Comparison of ENCODE assay signal across 24 cellular contexts in genomic region chr1:222021124-222021523, GRCh38.
A peak's percentile ranks its signal among the peaks of the same experiment; 100 is the strongest.
DNase-seq lines count a peak whose midpoint lies in the region; ATAC-seq, FAIRE-seq and TF ChIP-seq lines count a peak whose summit lies in the region.
"Had no signal": no experiment of that assay in that cellular context is flagged by ENCODE, and none has a peak within 500 bp of the region (broad histone marks: within the 10 kb centered on the region; RNA-seq: fewer than 3 reads in every experiment).

No MANE protein-coding gene starts in this region.

- H2AFZ ChIP-seq in astrocyte (ENCODE audit: low read depth, low read length): no peak overlapping the region

- no peak overlapping the region for H3K56ac ChIP-seq in mesendoderm (ENCODE audit: low read length)

- H3K79me2 ChIP-seq in astrocyte (ENCODE audit: insufficient read depth, low read length): no peaks in the 10 kb centered on the region
- no peaks in the 10 kb centered on the region for H3K79me2 ChIP-seq in mesendoderm (ENCODE audit: control insufficient read depth, insufficient read depth, low read length)

- H3K4me1 ChIP-seq in astrocyte (ENCODE audit: insufficient read depth, low read length) (no peaks in the 10 kb centered on the region), mesendoderm (ENCODE audit: control insufficient read depth, low read depth, low read length) (no peaks in the 10 kb centered on the region)

- H3K4ac ChIP-seq in mesendoderm (ENCODE audit: low read depth, low read length): no peak overlapping the region

- peaks cover 3% of the 10 kb centered on the region for H3K9me3 Mint-ChIP-seq in astrocyte (ENCODE audit: unreplicated experiment)
- H3K9me3 Mint-ChIP-seq: CD4-positive, alpha-beta T cell had no signal

- H3K36me3 Mint-ChIP-seq in astrocyte (ENCODE audit: low read depth, unreplicated experiment): no peaks in the 10 kb centered on the region

- H3K23ac ChIP-seq in mesendoderm (ENCODE audit: low read length): no peak overlapping the region

- H2BK15ac ChIP-seq in mesendoderm (replicated peaks; ENCODE audit: low read depth): peak overlapping the region; percentile 36

- no peaks in the 10 kb centered on the region for H3K9me3 ChIP-seq in astrocyte (ENCODE audit: insufficient read depth, low read depth, low read length)
- H3K9me3 ChIP-seq: MG63, SK-N-SH had no signal

- no peak for ATAC-seq in GM21423 (IDR thresholded peaks at IDR 0.05; ENCODE audit: unreplicated experiment)
- ATAC-seq in GM21619 (IDR thresholded peaks at IDR 0.05; ENCODE audit: unreplicated experiment): no peak
- ATAC-seq: PC-3 had no signal

- peak overlapping the region; percentile 62 for H3K27ac Mint-ChIP-seq in astrocyte (ENCODE audit: unreplicated experiment)
- H3K27ac Mint-ChIP-seq: CD4-positive, alpha-beta T cell had no signal

- no peak overlapping the region for H3K9ac ChIP-seq in astrocyte (ENCODE audit: low read length)
- no peak overlapping the region for H3K9ac ChIP-seq in mesendoderm (ENCODE audit: low read length)
- H3K9ac ChIP-seq: SK-N-SH had no signal

- no peak for TF ChIP-seq CTCF in AG10803 (conservative IDR thresholded peaks at IDR 0.05; ENCODE audit: low read length)
- TF ChIP-seq CTCF in astrocyte (IDR thresholded peaks at IDR 0.05; ENCODE audit: insufficient read depth, low read depth, low read length): no peak

- H2BK5ac ChIP-seq in mesendoderm (ENCODE audit: low read length): no peak overlapping the region

- no CpG with 5 or more reads among the region's 5 CpGs for WGBS in mesendoderm (ENCODE audit: extremely low coverage, insufficient coverage, low lambda C conversion rate)

- H4K20me1 ChIP-seq in astrocyte (ENCODE audit: insufficient read depth, low read length): no peaks in the 10 kb centered on the region

- no peak overlapping the region for H3K4me2 ChIP-seq in astrocyte (ENCODE audit: low read length)
- H3K4me2 ChIP-seq in mesendoderm (ENCODE audit: low read length): no peak overlapping the region
- H3K4me2 ChIP-seq: SK-N-SH had no signal

- peak; percentile 45 for FAIRE-seq in astrocyte (lab: Jason Lieb, UNC)
- FAIRE-seq: A204.1, GM12892 had no signal

- no peaks in the 10 kb centered on the region for H3K4me1 Mint-ChIP-seq in astrocyte (ENCODE audit: low read depth, unreplicated experiment)

- H3K27me3 ChIP-seq in astrocyte (ENCODE audit: insufficient read depth, low read length) (no peaks in the 10 kb centered on the region), mesendoderm (ENCODE audit: insufficient read depth, low read length, poor library complexity) (no peaks in the 10 kb centered on the region)
- H3K27me3 ChIP-seq: MG63 had no signal

- H3K27ac ChIP-seq in astrocyte (ENCODE audit: low read depth, low read length): no peak overlapping the region
- no peak overlapping the region for H3K27ac ChIP-seq in mesendoderm (ENCODE audit: low read depth, low read length)
- H3K27ac ChIP-seq: RWPE1 had no signal

- no peaks in the 10 kb centered on the region for H3K36me3 ChIP-seq in astrocyte (ENCODE audit: insufficient read depth, low read length)
- no peaks in the 10 kb centered on the region for H3K36me3 ChIP-seq in mesendoderm (ENCODE audit: control insufficient read depth, insufficient read depth, low read length)
- H3K36me3 ChIP-seq: MG63 had no signal

- H2BK120ac ChIP-seq in mesendoderm (ENCODE audit: low read depth, low read length): no peak overlapping the region

- H4K5ac ChIP-seq in mesendoderm (ENCODE audit: low read length): no peak overlapping the region

- H3K4me3 ChIP-seq in AG10803 (ENCODE audit: low read length) (no peak overlapping the region), astrocyte (ENCODE audit: insufficient read depth, low read depth, low read length) (no peak overlapping the region), mesendoderm (ENCODE audit: low read length) (no peak overlapping the region)
- H3K4me3 ChIP-seq: MG63 had no signal

- no peak overlapping the region for H3K18ac ChIP-seq in mesendoderm (ENCODE audit: low read length)

- H3K4me3 Mint-ChIP-seq in astrocyte (ENCODE audit: unreplicated experiment): no peak overlapping the region
- H3K4me3 Mint-ChIP-seq: CD4-positive, alpha-beta T cell had no signal

- DNase-seq in AG10803 (ENCODE audit: low read depth) (peak; percentile 66), GM03348 (ENCODE audit: low spot score) (peak; percentile 28), astrocyte (ENCODE audit: low read depth) (peak; percentile 41), mesendoderm (no peak), NCI-H1436 treated with DMSO at 0.1 percent for 48 hours (lab: John Stamatoyannopoulos, UW) (no peak)
- DNase-seq in effector CD4-positive, alpha-beta T cell: no peak
- DNase-seq: CD4-positive, alpha-beta T cell; COR-L47; DMS79; H7; Kasumi-1; MG63; NCI-H1417; NCI-H187; NCI-H446 treated with DMSO at 0.1 percent for 48 hours; NCI-H526 treated with DMSO at 0.1 percent for 48 hours; PC-3; SIG-M5; SK-N-SH had no signal

- H3K27me3 Mint-ChIP-seq in astrocyte (ENCODE audit: low read depth, unreplicated experiment): no peaks in the 10 kb centered on the region
- H3K27me3 Mint-ChIP-seq: CD4-positive, alpha-beta T cell had no signal

- H2AK5ac ChIP-seq in mesendoderm (ENCODE audit: low read length): no peak overlapping the region

- H3K79me1 ChIP-seq in mesendoderm (ENCODE audit: low read length): no peaks in the 10 kb centered on the region

- no peak overlapping the region for H4K8ac ChIP-seq in mesendoderm (ENCODE audit: low read depth, low read length)

Comparison
In these comparisons a context has a peak if more than half of its experiments do, and no peak if none do; other contexts are left out.
1. DNase-seq: peak in AG10803 (single experiment), GM03348 (single experiment) and astrocyte (single experiment); none in mesendoderm (single experiment), effector CD4-positive, alpha-beta T cell (single experiment) and NCI-H1436 treated with DMSO at 0.1 percent for 48 hours (single experiment).